10 cellular contexts compared by ENCODE assay signal in genomic region chr17:31241116-31241515, GRCh38. TPM values are rescaled to one million over a fixed set of nuclear protein-coding genes. Genes with fewer than 3 reads are reported as not detected.
"Had no signal": no experiment of that assay in that cellular context is flagged by ENCODE, and none has a peak within 500 bp of the region (broad histone marks: within the 10 kb centered on the region; RNA-seq: fewer than 3 reads in every experiment).

No MANE protein-coding gene starts in this region.

- DNase-seq: GM23248, GOT3, H7, HFFc6, IMR-90, KBM-7 had no signal

- H3K4me3 ChIP-seq: GM23248, HAP-1 had no signal

- H3K27ac ChIP-seq: GM23248 had no signal

- H3K4me3 Mint-ChIP-seq: HFFc6 had no signal

- ATAC-seq: HCT116 had no signal

- H3K27ac Mint-ChIP-seq: HFFc6 had no signal

- H3K9me3 Mint-ChIP-seq: HFFc6 had no signal

- H3K9me3 ChIP-seq: HAP-1 had no signal

RNA-seq across cellular contexts. Expression of gene OMG, which starts 55.9 kb away (rescaled TPM):
- total RNA-seq: GM23248, H4, H7, HT-29 had no signal
